ENCODE assay signal across 11 cellular contexts in the genomic region with DNA sequence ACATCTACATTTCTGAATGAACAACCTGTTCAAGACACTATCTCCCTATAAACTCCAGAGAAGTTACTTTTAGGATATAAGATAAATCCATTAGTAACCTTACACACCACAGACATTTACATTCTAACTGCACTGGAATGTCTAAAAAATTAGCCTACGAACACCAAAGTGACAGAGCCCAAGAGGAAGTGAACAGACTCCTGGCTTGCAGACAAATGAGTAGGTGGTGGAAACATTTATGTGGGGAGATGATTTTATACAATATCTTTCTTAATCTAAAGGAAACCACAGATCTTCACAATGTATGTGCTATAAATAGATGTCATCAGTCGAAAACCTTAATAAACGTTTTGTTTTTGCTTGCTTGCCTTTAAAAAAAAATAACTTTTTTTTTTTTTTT. TPM values are rescaled to one million over a fixed set of nuclear protein-coding genes. Genes with fewer than 3 reads are reported as not detected.
DNase-seq lines count a peak whose midpoint lies in the region; ATAC-seq and TF ChIP-seq lines count a peak whose summit lies in the region.
"Had no signal": no experiment of that assay in that cellular context is flagged by ENCODE, and none has a peak within 500 bp of the region (broad histone marks: within the 10 kb centered on the region; RNA-seq: fewer than 3 reads in every experiment).

No MANE protein-coding gene starts in this region.

- peaks cover 71% of the 10 kb centered on the region for H3K4me1 Mint-ChIP-seq in activated CD8-positive, alpha-beta T cell treated with anti-CD3 and anti-CD28 coated beads, Interleukin-2, amount 10 ng/mL, durations not matched to agents 7 days and 5 days (ENCODE audit: low read depth)

- H4K20me1 ChIP-seq in DND-41 (ENCODE audit: insufficient read depth, low read length) (peaks cover 47% of the 10 kb centered on the region), Karpas-422 (ENCODE audit: insufficient read depth, low read depth, low read length) (no peaks in the 10 kb centered on the region)

- ATAC-seq in DND-41 (ENCODE audit: insufficient read depth, low read depth) (peak; percentile 47; the same call in 2 of the 3 replicates), HG03039 (IDR thresholded peaks at IDR 0.05; ENCODE audit: unreplicated experiment) (no peak)
- ATAC-seq in activated CD8-positive, alpha-beta T cell treated with anti-CD3 and anti-CD28 coated beads, Interleukin-2, amount 10 ng/mL, durations not matched to agents 7 days and 5 days, result peak; percentile 50
- ATAC-seq: WTC11 had no signal

- no peaks in the 10 kb centered on the region for H3K9me3 Mint-ChIP-seq in activated CD8-positive, alpha-beta T cell treated with anti-CD3 and anti-CD28 coated beads, Interleukin-2, amount 10 ng/mL, durations not matched to agents 7 days and 5 days (ENCODE audit: insufficient read depth)
- H3K9me3 Mint-ChIP-seq: WTC11 had no signal

- H3K27ac Mint-ChIP-seq in activated CD8-positive, alpha-beta T cell treated with anti-CD3 and anti-CD28 coated beads, Interleukin-2, amount 10 ng/mL, durations not matched to agents 7 days and 5 days, result peak overlapping the region; percentile 71
- H3K27ac Mint-ChIP-seq: WTC11 had no signal

- H3K27me3 ChIP-seq in DND-41 (ENCODE audit: insufficient read depth, low read length, poor library complexity), result no peaks in the 10 kb centered on the region
- H3K27me3 ChIP-seq in Karpas-422 (ENCODE audit: low read length), result no peaks in the 10 kb centered on the region

- H3K36me3 ChIP-seq in DND-41 (ENCODE audit: insufficient read depth, low read length), result no peaks in the 10 kb centered on the region
- no peaks in the 10 kb centered on the region; the same call in 1 of the 2 replicates for H3K36me3 ChIP-seq in Karpas-422 (ENCODE audit: insufficient read depth, low read length)

- H3K27me3 Mint-ChIP-seq in activated CD8-positive, alpha-beta T cell treated with anti-CD3 and anti-CD28 coated beads, Interleukin-2, amount 10 ng/mL, durations not matched to agents 7 days and 5 days (ENCODE audit: low read depth), result no peaks in the 10 kb centered on the region

- CTCF ChIA-PET in activated CD8-positive, alpha-beta T cell treated with anti-CD3 and anti-CD28 coated beads, Interleukin-2, amount 10 ng/mL, durations not matched to agents 7 days and 5 days (lab: Charles Lee), result interaction anchor here (0.8 to 7.9 kb wide), 7 partner anchors 9 to 46 kb away, joined by 3 to 38 read pairs (median 10); no protein-coding TSS in a partner anchor

- H3K4me2 ChIP-seq in DND-41 (ENCODE audit: insufficient read depth, low read length) (peak overlapping the region; percentile 29; the same call in 1 of the 2 replicates), Karpas-422 (ENCODE audit: low read depth, low read length, poor library complexity, severe bottlenecking) (peak overlapping the region; percentile 65)

- peak overlapping the region; percentile 72 for H3K4me3 Mint-ChIP-seq in activated CD8-positive, alpha-beta T cell treated with anti-CD3 and anti-CD28 coated beads, Interleukin-2, amount 10 ng/mL, durations not matched to agents 7 days and 5 days
- H3K4me3 Mint-ChIP-seq: WTC11 had no signal

- POLR2A ChIA-PET in activated CD8-positive, alpha-beta T cell treated with anti-CD3 and anti-CD28 coated beads, Interleukin-2, amount 10 ng/mL, durations not matched to agents 7 days and 5 days (lab: Charles Lee), result interaction anchor here (4.5 kb wide), 1 partner anchor 17 kb away, joined by 40 read pairs; the partner anchor contains the start of gene ZNF652

- H3K4me1 ChIP-seq in DND-41 (ENCODE audit: insufficient read depth, low read length) (peaks cover 22% of the 10 kb centered on the region), Karpas-422 (ENCODE audit: low read length) (peaks cover 55% of the 10 kb centered on the region)

- H3K36me3 Mint-ChIP-seq in activated CD8-positive, alpha-beta T cell treated with anti-CD3 and anti-CD28 coated beads, Interleukin-2, amount 10 ng/mL, durations not matched to agents 7 days and 5 days (ENCODE audit: low read depth), result peaks cover 33% of the 10 kb centered on the region
- H3K36me3 Mint-ChIP-seq: WTC11 had no signal

- H3K79me2 ChIP-seq in DND-41 (ENCODE audit: insufficient read depth, low read length) (peaks cover 27% of the 10 kb centered on the region), Karpas-422 (ENCODE audit: low read length) (peaks cover 94% of the 10 kb centered on the region)

- no peaks in the 10 kb centered on the region for H3K9me2 ChIP-seq in Karpas-422 (replicated peaks; ENCODE audit: insufficient read depth, low read length)

- TF ChIP-seq CTCF in DND-41 (IDR thresholded peaks at IDR 0.05; ENCODE audit: borderline replicate concordance, extremely low read depth, low read length, poor library complexity, severe bottlenecking), result no peak

- H3K27ac ChIP-seq in DND-41 (ENCODE audit: low read length) (no peak overlapping the region), Karpas-422 (ENCODE audit: low read length) (peak overlapping the region; percentile 68), caudate nucleus (ENCODE audit: low read depth, low read length) (no peak overlapping the region)

- H2AFZ ChIP-seq in DND-41 (ENCODE audit: low read depth, low read length) (no peak overlapping the region), Karpas-422 (ENCODE audit: low read length) (no peak overlapping the region)

- no peak overlapping the region for H3K4me3 ChIP-seq in DND-41 (ENCODE audit: low read depth in 1 of 2, low read length in 2 of 2)
- H3K4me3 ChIP-seq in Karpas-422 (ENCODE audit: low read length), result peak overlapping the region; percentile 42

- H3K9me3 ChIP-seq in DND-41 (ENCODE audit: insufficient read depth, low read length, severe bottlenecking), result no peaks in the 10 kb centered on the region
- no peaks in the 10 kb centered on the region for H3K9me3 ChIP-seq in Karpas-422 (ENCODE audit: low read length)

- no peak for DNase-seq in DND-41
- DNase-seq in Karpas-422, result peak; percentile 54
- DNase-seq in activated CD8-positive, alpha-beta T cell treated with anti-CD3 and anti-CD28 coated beads, Interleukin-2, amount 10 ng/mL, durations not matched to agents 7 days and 5 days, result no peak
- DNase-seq in lung microvascular endothelial cell (ENCODE audit: low read depth in 2 of 2), result peak; percentile 14 to 36
- DNase-seq in caudate nucleus (lab: John Stamatoyannopoulos, UW), result no peak
- DNase-seq in NCI-H1417 (lab: John Stamatoyannopoulos, UW), result no peak
- DNase-seq in inferior parietal cortex (ENCODE audit: extremely low spot score), result no peak
- DNase-seq: kidney, NCI-H2171 treated with DMSO at 0.1 percent for 48 hours had no signal

- H3K9ac ChIP-seq in DND-41 (ENCODE audit: low read depth, low read length) (no peak overlapping the region), Karpas-422 (ENCODE audit: low read length) (peak overlapping the region; percentile 30; the same call in 1 of the 2 replicates)

RNA-seq across cellular contexts. Expression of gene ZNF652, which starts 18.8 kb away (rescaled TPM):
- 47.7 and 84.1 TPM in 2 replicates for total RNA-seq in Karpas-422 (2014; rRNA removed; shearing (Covaris generic); ENCODE audit: low replicate concordance)
- total RNA-seq in activated CD8-positive, alpha-beta T cell treated with anti-CD3 and anti-CD28 coated beads, Interleukin-2, amount 10 ng/mL, durations not matched to agents 7 days and 5 days, result 10 to 100 TPM; 27.3 to 27.9 TPM
- total RNA-seq in lung microvascular endothelial cell, result 8.1 and 12.1 TPM in 2 replicates

Comparison
In these comparisons a context has a peak if more than half of its experiments do, and no peak if none do; other contexts are left out.
1. DNase-seq: peak in Karpas-422 (single experiment) and lung microvascular endothelial cell (2 of 2); none in DND-41 (single experiment), activated CD8-positive, alpha-beta T cell treated with anti-CD3 and anti-CD28 coated beads, Interleukin-2, amount 10 ng/mL, durations not matched to agents 7 days and 5 days (single experiment), caudate nucleus (0 of 61), NCI-H1417 (0 of 3) and inferior parietal cortex (single experiment).